ENCODE assay signal across 10 cellular contexts in the genomic region with DNA sequence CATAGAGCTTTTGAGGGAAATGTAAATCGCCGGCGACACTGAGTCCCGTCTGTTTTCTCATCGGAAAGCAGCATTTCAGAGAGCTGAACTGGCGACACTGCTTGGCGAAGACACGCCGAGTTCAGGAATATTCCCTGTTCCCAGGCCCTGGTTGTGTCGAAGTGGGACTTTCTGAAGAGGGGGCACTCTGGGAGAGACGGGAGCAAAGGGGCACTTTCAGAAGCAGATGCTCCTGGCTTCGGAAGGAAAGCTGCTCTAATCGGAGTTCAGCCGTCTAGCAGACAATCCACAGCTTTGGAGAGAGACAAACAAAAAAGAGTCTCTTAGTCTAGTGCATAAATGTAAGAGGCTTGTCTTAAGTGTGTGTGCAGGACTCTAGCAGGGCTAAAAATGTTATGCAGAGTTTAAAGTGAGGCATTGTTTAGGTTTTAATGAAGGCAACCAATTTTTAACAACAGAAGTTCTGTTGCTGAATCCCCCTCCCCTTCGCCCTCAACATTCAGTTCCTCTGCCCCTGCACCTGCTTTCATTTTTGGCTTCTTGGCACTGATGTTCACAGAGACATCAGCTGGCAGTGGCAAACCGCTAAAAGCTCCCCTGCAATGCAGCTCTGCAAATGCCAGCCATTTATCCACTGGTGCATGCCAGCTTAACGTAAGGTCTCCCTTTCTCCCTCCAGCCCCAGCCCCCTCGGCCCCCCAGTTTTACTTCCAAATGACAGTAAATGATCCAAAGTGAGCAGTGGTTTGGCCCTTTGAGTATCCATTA.
DNase-seq lines count a peak whose midpoint lies in the region; ATAC-seq and TF ChIP-seq lines count a peak whose summit lies in the region.
"Had no signal": no experiment of that assay in that cellular context is flagged by ENCODE, and none has a peak within 500 bp of the region (broad histone marks: within the 10 kb centered on the region; RNA-seq: fewer than 3 reads in every experiment).

No MANE protein-coding gene starts in this region.

- H3K27ac ChIP-seq in ascending aorta, result peak overlapping the region; percentile 91
- H3K27ac ChIP-seq in layer of hippocampus (ENCODE audit: low read depth, low read length), result peak overlapping the region; percentile 82
- H3K27ac ChIP-seq in thoracic aorta, result peak overlapping the region; percentile 84 to 87
- H3K27ac ChIP-seq: 22Rv1, epithelial cell of prostate had no signal

- POLR2A ChIA-PET in HEK293T (lab: Yijun Ruan, JAX), result no interaction called here

- no peaks in the 10 kb centered on the region for H3K36me3 ChIP-seq in ascending aorta
- H3K36me3 ChIP-seq in thoracic aorta, result no peaks in the 10 kb centered on the region
- no peaks in the 10 kb centered on the region for H3K36me3 ChIP-seq in MG63

- CTCF ChIA-PET in HEK293T (lab: Yijun Ruan, JAX), result no interaction called here

- H3K9me3 ChIP-seq in ascending aorta, result no peaks in the 10 kb centered on the region
- H3K9me3 ChIP-seq in thoracic aorta, result no peaks in the 10 kb centered on the region
- no peaks in the 10 kb centered on the region for H3K9me3 ChIP-seq in MG63

- DNase-seq in DMS 273 (lab: John Stamatoyannopoulos, UW; ENCODE audit: unreplicated experiment) (peak; percentile 51), DMS 273 treated with DMSO at 0.1 percent for 48 hours (lab: John Stamatoyannopoulos, UW) (no peak), ascending aorta (ENCODE audit: low spot score in 2 of 2) (no peak), thoracic aorta (ENCODE audit: low spot score) (no peak), MG63 (no peak), HEK293T (ENCODE audit: extremely low spot score) (no peak)

- H3K4me3 ChIP-seq in ascending aorta (peak overlapping the region; percentile 11 to 56), thoracic aorta (peak overlapping the region; percentile 65), MG63 (no peak overlapping the region)

- H3K4me1 ChIP-seq in ascending aorta (peaks cover 11 to 19% of the 10 kb centered on the region in 2 donors), thoracic aorta (ENCODE audit: control insufficient read depth in 1 of 2, low read depth in 2 of 2) (peaks cover 20 to 34% of the 10 kb centered on the region in 2 donors)

- TF ChIP-seq CTCF in ascending aorta (IDR thresholded peaks at IDR 0.05), result no peak
- TF ChIP-seq CTCF in thoracic aorta (IDR thresholded peaks at IDR 0.05), result no peak

- ATAC-seq in thoracic aorta (ENCODE audit: insufficient number of reproducible peaks, low FRiP score, low read depth), result no peak
- no peak for ATAC-seq in HG03159 (IDR thresholded peaks at IDR 0.05; ENCODE audit: unreplicated experiment)

- intact Hi-C loops in ascending aorta (cut with DNase I), result no loop called here

- H3K27me3 ChIP-seq in ascending aorta (no peaks in the 10 kb centered on the region), layer of hippocampus (ENCODE audit: control insufficient read depth, insufficient read depth, low read length) (no peaks in the 10 kb centered on the region), thoracic aorta (replicated peaks; ENCODE audit: insufficient read depth) (no peaks in the 10 kb centered on the region), MG63 (peaks cover 9% of the 10 kb centered on the region)

TF ChIP-seq in HEK293T, 16 proteins besides CTCF, POLR2A, EP300 and RAD21:
- TF ChIP-seq ZNF384 (IDR thresholded peaks at IDR 0.05) (no peak), ARNT (IDR thresholded peaks at IDR 0.05) (no peak), TARDBP (IDR thresholded peaks at IDR 0.05) (no peak), LEF1 (IDR thresholded peaks at IDR 0.05; ENCODE audit: borderline replicate concordance) (no peak), SUZ12 (IDR thresholded peaks at IDR 0.05) (no peak), NFRKB (IDR thresholded peaks at IDR 0.05) (no peak), FOXA1 (IDR thresholded peaks at IDR 0.05) (no peak), HDGF (IDR thresholded peaks at IDR 0.05; ENCODE audit: borderline replicate concordance) (no peak), CTBP1 (IDR thresholded peaks at IDR 0.05; ENCODE audit: borderline replicate concordance) (no peak), L3MBTL2 (conservative IDR thresholded peaks at IDR 0.05) (no peak), SP1 (IDR thresholded peaks at IDR 0.05) (no peak), BHLHE40 (IDR thresholded peaks at IDR 0.05; ENCODE audit: borderline replicate concordance) (no peak), FOXM1 (IDR thresholded peaks at IDR 0.05; ENCODE audit: borderline replicate concordance) (no peak), ELF4 (IDR thresholded peaks at IDR 0.05) (no peak), FOXK2 (IDR thresholded peaks at IDR 0.05) (no peak)
- TF ChIP-seq, protein P1, sequence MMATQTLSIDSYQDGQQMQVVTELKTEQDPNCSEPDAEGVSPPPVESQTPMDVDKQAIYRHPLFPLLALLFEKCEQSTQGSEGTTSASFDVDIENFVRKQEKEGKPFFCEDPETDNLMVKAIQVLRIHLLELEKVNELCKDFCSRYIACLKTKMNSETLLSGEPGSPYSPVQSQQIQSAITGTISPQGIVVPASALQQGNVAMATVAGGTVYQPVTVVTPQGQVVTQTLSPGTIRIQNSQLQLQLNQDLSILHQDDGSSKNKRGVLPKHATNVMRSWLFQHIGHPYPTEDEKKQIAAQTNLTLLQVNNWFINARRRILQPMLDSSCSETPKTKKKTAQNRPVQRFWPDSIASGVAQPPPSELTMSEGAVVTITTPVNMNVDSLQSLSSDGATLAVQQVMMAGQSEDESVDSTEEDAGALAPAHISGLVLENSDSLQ (IDR thresholded peaks at IDR 0.05), result no peak
TF ChIP-seq in HEK293T: peak in this region for 0.
